Comparison of ENCODE assay signal across 6 cellular contexts in the genomic region with DNA sequence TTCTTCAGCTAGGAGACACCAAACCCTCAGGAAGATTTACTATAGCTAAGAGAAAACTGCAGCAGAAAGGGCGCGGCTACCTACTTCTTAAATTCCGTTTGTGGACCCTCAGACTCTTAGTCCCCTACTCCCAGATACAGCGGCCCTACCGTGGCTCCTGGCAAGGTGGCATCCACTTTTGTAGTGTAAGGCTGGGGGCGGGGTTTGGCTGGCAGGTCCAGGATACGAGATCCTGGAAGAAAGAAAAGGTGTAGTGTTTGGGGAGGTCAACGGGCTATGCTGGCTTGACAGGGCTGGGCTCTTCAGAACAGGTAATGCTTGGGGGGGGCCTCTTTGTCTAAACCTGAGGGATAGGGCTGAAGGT. TPM values are rescaled to one million over a fixed set of nuclear protein-coding genes. Genes with fewer than 3 reads are reported as not detected.
DNase-seq lines count a peak whose midpoint lies in the region; ATAC-seq and TF ChIP-seq lines count a peak whose summit lies in the region.

No MANE protein-coding gene starts in this region.

- H3K27me3 ChIP-seq in esophagus squamous epithelium (no peaks in the 10 kb centered on the region), subcutaneous abdominal adipose tissue (ENCODE audit: control insufficient read depth in 5 of 5, insufficient read depth in 4 of 5, low read length in 5 of 5) (no peaks in the 10 kb centered on the region)

- peak overlapping the region; percentile 63 to 77 (median 76) for H3K9ac ChIP-seq in subcutaneous abdominal adipose tissue (ENCODE audit: low read length in 5 of 5)

- TF ChIP-seq CTCF in 22Rv1 (IDR thresholded peaks at IDR 0.05) (peak; percentile 21; the same call in 1 of the 2 replicates), esophagus squamous epithelium (IDR thresholded peaks at IDR 0.05) (no peak)

- H3K36me3 ChIP-seq in esophagus squamous epithelium = peaks cover 0 to 7% (median 0%) of the 10 kb centered on the region in 3 donors
- H3K36me3 ChIP-seq in subcutaneous abdominal adipose tissue (ENCODE audit: control insufficient read depth in 5 of 5, insufficient read depth in 5 of 5, low read length in 5 of 5) = peaks cover 0 to 3% (median under 1%) of the 10 kb centered on the region in 5 donors

- peak; percentile 73 for DNase-seq in NCI-H2029 treated with DMSO at 0.1 percent for 48 hours (lab: John Stamatoyannopoulos, UW)
- no peak for DNase-seq in esophagus squamous epithelium (lab: John Stamatoyannopoulos, UW)
- no peak for DNase-seq in globus pallidus (ENCODE audit: low spot score)

- peaks cover 11 to 50% (median 26%) of the 10 kb centered on the region in 3 donors for H3K4me1 ChIP-seq in esophagus squamous epithelium
- H3K4me1 ChIP-seq in subcutaneous abdominal adipose tissue (ENCODE audit: control insufficient read depth in 5 of 5, insufficient read depth in 5 of 5, low read length in 5 of 5) = peaks cover 0 to 43% (median 32%) of the 10 kb centered on the region in 5 donors

- 0 to 6% methylated on average over 8 of the region's 8 CpGs for WGBS in esophagus squamous epithelium, 2 donors

- H3K4me3 ChIP-seq in esophagus squamous epithelium (peak overlapping the region; percentile 53 to 77 (median 60)), subcutaneous abdominal adipose tissue (ENCODE audit: low read depth in 1 of 5, low read length in 5 of 5) (peak overlapping the region; percentile 64 to 81 (median 78))

- intact Hi-C loops in esophagus squamous epithelium (cut with DNase I) = no loop called here

- no peak for TF ChIP-seq POLR2A in esophagus squamous epithelium (IDR thresholded peaks at IDR 0.05)

- ATAC-seq in GM18519 (IDR thresholded peaks at IDR 0.05; ENCODE audit: low FRiP score, unreplicated experiment) = no peak

- H3K27ac ChIP-seq in 22Rv1 (peak overlapping the region; percentile 100), esophagus squamous epithelium (peak overlapping the region; percentile 92 to 93 (median 92)), subcutaneous abdominal adipose tissue (ENCODE audit: low read depth, low read length) (peak overlapping the region; percentile 92)

- no peaks in the 10 kb centered on the region for H3K9me3 ChIP-seq in esophagus squamous epithelium
- no peaks in the 10 kb centered on the region for H3K9me3 ChIP-seq in subcutaneous abdominal adipose tissue (ENCODE audit: control insufficient read depth in 5 of 5, low read length in 5 of 5)

RNA-seq across cellular contexts. Expression of gene CREB3L4, which starts 0.3 kb away (rescaled TPM):
- total RNA-seq in esophagus squamous epithelium = 10 to 100 TPM in 1 of 4 donors, 1 to 10 TPM in 3; 3.7 to 14.4 (median 8.1) TPM

RNA-seq across cellular contexts. Expression of gene SLC39A1, which starts 4.6 kb away (rescaled TPM):
- total RNA-seq in esophagus squamous epithelium = 10 to 100 TPM; 42.5 to 74.2 (median 58.8) TPM

RNA-seq across cellular contexts. Expression of gene JTB, which starts 9.5 kb away (rescaled TPM):
- total RNA-seq in esophagus squamous epithelium = 100 to 1,000 TPM; 144 to 225 (median 204) TPM

RNA-seq across cellular contexts. Expression of gene CRTC2, which starts 9.6 kb away (rescaled TPM):
- 10 to 100 TPM in 1 of 4 donors, 1 to 10 TPM in 3; 7.5 to 13.2 (median 8.0) TPM for total RNA-seq in esophagus squamous epithelium

RNA-seq across cellular contexts. Expression of gene RAB13, which starts 18.2 kb away (rescaled TPM):
- 10 to 100 TPM; 24.1 to 45.8 (median 35.5) TPM for total RNA-seq in esophagus squamous epithelium
